ENCODE assay signal across 14 cellular contexts in genomic region chr6:160391419-160392116, GRCh38. TPM values are rescaled to one million over a fixed set of nuclear protein-coding genes. Genes with fewer than 3 reads are reported as not detected.
DNase-seq lines count a peak whose midpoint lies in the region; ATAC-seq, FAIRE-seq and TF ChIP-seq lines count a peak whose summit lies in the region.
"Had no signal": no experiment of that assay in that cellular context is flagged by ENCODE, and none has a peak within 500 bp of the region (broad histone marks: within the 10 kb centered on the region; RNA-seq: fewer than 3 reads in every experiment).

No MANE protein-coding gene starts in this region.

- H4K20me1 ChIP-seq in H1 (replicated peaks in 1 of 2; ENCODE audit: control insufficient read depth in 1 of 2, insufficient read depth in 2 of 2, low read length in 2 of 2), result no peaks in the 10 kb centered on the region

- peak in 2 of 4 donors; percentile 37 to 44 for ATAC-seq in pancreas
- ATAC-seq in HG02623 (IDR thresholded peaks at IDR 0.05; ENCODE audit: unreplicated experiment), result no peak
- ATAC-seq: left cardiac atrium had no signal

- H3K9ac ChIP-seq in H1 (replicated peaks in 1 of 4; ENCODE audit: extremely low read depth in 1 of 4, low read depth in 3 of 4, low read length in 3 of 4), result no peak overlapping the region
- no peak overlapping the region for H3K9ac ChIP-seq in neuronal stem cell (ENCODE audit: low read depth, low read length, poor library complexity)

- no peak overlapping the region for H4K5ac ChIP-seq in H1 (ENCODE audit: insufficient read length, low read depth, low read length)

- peaks cover 1% of the 10 kb centered on the region; the same call in 1 of the 2 replicates for H3K23me2 ChIP-seq in H1 (ENCODE audit: low read depth, low read length)

- CTCF ChIA-PET in H1 (lab: Charles Lee; ENCODE audit: partially characterized antibody), result interaction anchor here (1.4 to 1.5 kb wide), 2 partner anchors 14 to 64 kb away, joined by 4 to 5 read pairs; no protein-coding TSS in a partner anchor
- CTCF ChIA-PET in CD4-positive, alpha-beta memory T cell (lab: Charles Lee; ENCODE audit: partially characterized antibody), result no interaction called here

- H3K4me2 ChIP-seq in H1 (ENCODE audit: insufficient read depth in 1 of 2, low read depth in 2 of 2, low read length in 2 of 2), result no peak overlapping the region
- no peak overlapping the region for H3K4me2 ChIP-seq in neuronal stem cell (ENCODE audit: insufficient read depth, low read length, poor library complexity, severe bottlenecking)

- no peak overlapping the region for H4K8ac ChIP-seq in H1 (ENCODE audit: extremely low read depth, insufficient read depth, low read length)
- H4K8ac ChIP-seq in neuronal stem cell (ENCODE audit: low read depth, low read length), result no peak overlapping the region

- H2BK15ac ChIP-seq in H1 (ENCODE audit: low read length) (no peak overlapping the region), neuronal stem cell (ENCODE audit: low read length) (no peak overlapping the region)

- H3K14ac ChIP-seq in H1 (ENCODE audit: insufficient read length) (no peak overlapping the region), neuronal stem cell (ENCODE audit: low read length) (no peak overlapping the region)

- no peaks in the 10 kb centered on the region for H3K79me2 ChIP-seq in ACC112 (ENCODE audit: control insufficient read depth, insufficient read depth, low read length, unreplicated experiment)
- H3K79me2 ChIP-seq in H1 (ENCODE audit: control insufficient read depth in 1 of 2, insufficient read depth in 2 of 2, low read length in 2 of 2), result no peaks in the 10 kb centered on the region

- TF ChIP-seq RAD21 in H1 (IDR thresholded peaks at IDR 0.05 in 1 of 2, conservative IDR thresholded peaks at IDR 0.05 in 1 of 2; ENCODE audit: low read depth in 2 of 2, low read length in 2 of 2), result no peak

- H2AK5ac ChIP-seq in H1 (ENCODE audit: low read depth, low read length), result 0 out of 2 replicates have a peak overlapping the region, but pooled peaks have one; percentile 44
- H2AK5ac ChIP-seq in neuronal stem cell (ENCODE audit: low read depth, low read length), result no peak overlapping the region

- H3K4ac ChIP-seq in H1 (replicated peaks; ENCODE audit: insufficient read length, low read depth, low read length), result no peak overlapping the region
- H3K4ac ChIP-seq in neuronal stem cell (ENCODE audit: low read length), result no peak overlapping the region

- H2BK5ac ChIP-seq in H1 (ENCODE audit: low read depth, low read length) (no peak overlapping the region), neuronal stem cell (ENCODE audit: low read length) (no peak overlapping the region)

- no peaks in the 10 kb centered on the region for H3K27me3 ChIP-seq in ACC112 (ENCODE audit: insufficient read depth, low read length)
- H3K27me3 ChIP-seq in MG63, result no peaks in the 10 kb centered on the region
- H3K27me3 ChIP-seq in H1 (replicated peaks in 1 of 4; ENCODE audit: control insufficient read depth in 3 of 4, extremely low read depth in 1 of 4, insufficient read depth in 3 of 4, low read length in 3 of 4), result no peaks in the 10 kb centered on the region
- H3K27me3 ChIP-seq in pancreas, result no peaks in the 10 kb centered on the region
- H3K27me3 ChIP-seq in neuronal stem cell (ENCODE audit: control insufficient read depth in 3 of 3, insufficient read depth in 3 of 3, low read depth in 1 of 3, low read length in 3 of 3), result peaks cover 0 to 3% (median 0%) of the 10 kb centered on the region in 3 experiments
- H3K27me3 ChIP-seq in CD4-positive, alpha-beta memory T cell (ENCODE audit: insufficient read depth, low read length), result no peaks in the 10 kb centered on the region

- POLR2A ChIA-PET in H1 (lab: Charles Lee; ENCODE audit: partially characterized antibody), result no interaction called here
- POLR2A ChIA-PET in CD4-positive, alpha-beta memory T cell (lab: Charles Lee; ENCODE audit: partially characterized antibody), result no interaction called here

- no peak overlapping the region for H3K18ac ChIP-seq in H1 (ENCODE audit: extremely low read depth, low read length)
- no peak overlapping the region for H3K18ac ChIP-seq in neuronal stem cell (ENCODE audit: low read length)

- H3K4me1 ChIP-seq in ACC112 (ENCODE audit: control insufficient read depth, insufficient read depth, low read length, unreplicated experiment) (peaks cover 48% of the 10 kb centered on the region), H1 (replicated peaks in 1 of 4; ENCODE audit: control insufficient read depth in 3 of 4, insufficient read depth in 4 of 4, low read length in 3 of 4) (no peaks in the 10 kb centered on the region; a peak in 1 of 7 replicates), pancreas (peaks cover 20 to 39% (median 23%) of the 10 kb centered on the region in 3 donors), neuronal stem cell (ENCODE audit: control insufficient read depth in 2 of 2, insufficient read depth in 1 of 2, low read depth in 1 of 2, low read length in 2 of 2) (peaks cover 0 to 1% of the 10 kb centered on the region in 2 donors)
- H3K4me1 ChIP-seq in CD4-positive, alpha-beta memory T cell (ENCODE audit: insufficient read depth, low read length), result no peaks in the 10 kb centered on the region

- no peak for TF ChIP-seq CTCF in H1 (IDR thresholded peaks at IDR 0.05; ENCODE audit: control extremely low read depth in 1 of 3, insufficient read depth in 1 of 3, low read depth in 1 of 3, low read length in 3 of 3)
- TF ChIP-seq CTCF in pancreas (IDR thresholded peaks at IDR 0.05), result no peak

- H3K36me3 ChIP-seq in ACC112 (ENCODE audit: insufficient read depth, low read length), result no peaks in the 10 kb centered on the region
- no peaks in the 10 kb centered on the region for H3K36me3 ChIP-seq in MG63
- no peaks in the 10 kb centered on the region for H3K36me3 ChIP-seq in H1 (ENCODE audit: control insufficient read depth in 2 of 4, insufficient read depth in 4 of 4, low read length in 3 of 4)
- no peaks in the 10 kb centered on the region for H3K36me3 ChIP-seq in pancreas
- no peaks in the 10 kb centered on the region for H3K36me3 ChIP-seq in neuronal stem cell (replicated peaks in 1 of 2; ENCODE audit: control insufficient read depth in 2 of 2, insufficient read depth in 2 of 2, low read length in 2 of 2)
- H3K36me3 ChIP-seq in CD4-positive, alpha-beta memory T cell (ENCODE audit: insufficient read depth, low read length), result no peaks in the 10 kb centered on the region

- H3K23ac ChIP-seq in H1 (ENCODE audit: insufficient read length), result no peak overlapping the region
- no peak overlapping the region for H3K23ac ChIP-seq in neuronal stem cell (ENCODE audit: low read depth, low read length, poor library complexity)

- peaks cover 0 to 5% (median 0%) of the 10 kb centered on the region in 8 donors for H3K9me3 Mint-ChIP-seq in CD4-positive, alpha-beta memory T cell

- TF ChIP-seq POLR2A in H1 (IDR thresholded peaks at IDR 0.05; ENCODE audit: control extremely low read depth in 1 of 2, low read depth in 2 of 2, low read length in 2 of 2), result no peak

- no peak overlapping the region for H2BK20ac ChIP-seq in H1 (ENCODE audit: low read length)

- no peaks in the 10 kb centered on the region for H3K36me3 Mint-ChIP-seq in CD4-positive, alpha-beta memory T cell

- H3K4me3 Mint-ChIP-seq in CD4-positive, alpha-beta memory T cell, result no peak overlapping the region
- H3K4me3 Mint-ChIP-seq: HFFc6 had no signal

- H2BK120ac ChIP-seq in H1 (replicated peaks; ENCODE audit: low read depth, low read length), result no peak overlapping the region
- no peak overlapping the region for H2BK120ac ChIP-seq in neuronal stem cell (ENCODE audit: low read depth, low read length)

- intact Hi-C loops in pancreas (cut with DNase I), result no loop called here
- intact Hi-C loops in posterior cingulate gyrus (cut with DNase I), result no loop called here
- intact Hi-C loops in CD4-positive, alpha-beta memory T cell (cut with micrococcal nuclease), result no loop called here

- H3K56ac ChIP-seq in H1 (replicated peaks; ENCODE audit: insufficient read length, low read depth, low read length), result no peak overlapping the region

- WGBS in H1 (ENCODE audit: extremely low coverage in 1 of 2, insufficient coverage in 1 of 2, insufficient read length in 1 of 2, insufficient replicate concordance in 2 of 2, low coverage in 1 of 2, low lambda C conversion rate in 2 of 2, missing lambda C conversion rate in 1 of 2), 2 experiments, result 87% methylated on average over 7 of the region's 7 CpGs; no CpG with 5 or more reads in 1 of the 2 experiments
- WGBS in pancreas, 2 donors, result 68 to 78% methylated on average over 7 of the region's 7 CpGs
- WGBS in neuronal stem cell (ENCODE audit: extremely low coverage in 2 of 2, insufficient read length in 2 of 2, insufficient replicate concordance in 1 of 2), 2 donors, result no CpG with 5 or more reads among the region's 7 CpGs

- no peaks in the 10 kb centered on the region for H3K9me3 ChIP-seq in MG63
- no peaks in the 10 kb centered on the region for H3K9me3 ChIP-seq in H1 (ENCODE audit: insufficient read depth in 2 of 2, low read depth in 1 of 2, low read length in 1 of 2)
- no peaks in the 10 kb centered on the region for H3K9me3 ChIP-seq in pancreas
- H3K9me3 ChIP-seq in neuronal stem cell (replicated peaks in 1 of 2; ENCODE audit: control insufficient read depth in 2 of 2, insufficient read depth in 1 of 2, low read depth in 1 of 2, low read length in 2 of 2), result no peaks in the 10 kb centered on the region
- no peaks in the 10 kb centered on the region for H3K9me3 ChIP-seq in CD4-positive, alpha-beta memory T cell (ENCODE audit: control insufficient read depth in 1 of 2, low read length in 2 of 2)

- H4K91ac ChIP-seq in H1 (replicated peaks; ENCODE audit: insufficient read length, low read length) (no peak overlapping the region), neuronal stem cell (ENCODE audit: low read depth, low read length, poor library complexity) (no peak overlapping the region)

- H3K27ac ChIP-seq in ACC112 (ENCODE audit: low read depth, low read length) (peak overlapping the region; percentile 83), H1 (ENCODE audit: low read depth, low read length) (no peak overlapping the region), pancreas (no peak overlapping the region), neuronal stem cell (replicated peaks; ENCODE audit: low read length) (no peak overlapping the region)
- no peak overlapping the region for H3K27ac ChIP-seq in CD4-positive, alpha-beta memory T cell (ENCODE audit: low read depth, low read length)

- H3K79me1 ChIP-seq in H1 (ENCODE audit: low read depth, low read length) (no peaks in the 10 kb centered on the region), neuronal stem cell (ENCODE audit: low read depth, low read length) (no peaks in the 10 kb centered on the region)

- DNase-seq in MG63, result peak; percentile 52
- no peak for DNase-seq in H1 (ENCODE audit: low read depth in 1 of 2, low spot score in 2 of 2)
- DNase-seq in pancreas, result peak in 1 of 6 donors; percentile 22
- DNase-seq in neuronal stem cell (ENCODE audit: low spot score), result no peak
- no peak for DNase-seq in posterior cingulate gyrus
- no peak for DNase-seq in CD4-positive, alpha-beta memory T cell
- DNase-seq: HFFc6, left cardiac atrium, MV-4-11, NCI-H748 treated with DMSO at 0.1 percent for 48 hours, nucleus accumbens, T-helper 2 cell had no signal

- FAIRE-seq in H1 (lab: Jason Lieb, UNC) (no peak), pancreas (lab: Jason Lieb, UNC) (peak; percentile 88)

- no peak for TF ChIP-seq EP300 in H1 (IDR thresholded peaks at IDR 0.05; ENCODE audit: borderline replicate concordance in 1 of 2, low read depth in 2 of 2, low read length in 2 of 2)

- H3K4me3 ChIP-seq in ACC112 (ENCODE audit: low read depth, low read length) (peak overlapping the region; percentile 48; the same call in 1 of the 2 replicates), MG63 (no peak overlapping the region), H1 (ENCODE audit: extremely low read depth in 1 of 4, insufficient read depth in 2 of 4, low read depth in 3 of 4, low read length in 4 of 4) (no peak overlapping the region), pancreas (no peak overlapping the region), neuronal stem cell (ENCODE audit: low read length in 2 of 2) (no peak overlapping the region)
- H3K4me3 ChIP-seq in CD4-positive, alpha-beta memory T cell (ENCODE audit: low read length in 2 of 2), result no peak overlapping the region

- H3K27me3 Mint-ChIP-seq in CD4-positive, alpha-beta memory T cell, result peaks cover 4 to 12% of the 10 kb centered on the region in 2 donors

- no peak overlapping the region for H3K27ac Mint-ChIP-seq in CD4-positive, alpha-beta memory T cell
- H3K27ac Mint-ChIP-seq: HFFc6 had no signal

- H2AFZ ChIP-seq in ACC112 (ENCODE audit: low read length, unreplicated experiment) (peak overlapping the region; percentile 39), H1 (ENCODE audit: low read length) (no peak overlapping the region), neuronal stem cell (ENCODE audit: low read length) (no peak overlapping the region)

- H3K4me1 Mint-ChIP-seq in CD4-positive, alpha-beta memory T cell, result no peaks in the 10 kb centered on the region

- H2BK12ac ChIP-seq in H1 (ENCODE audit: low read depth, low read length) (no peak overlapping the region), neuronal stem cell (ENCODE audit: low read length) (no peak overlapping the region)

RNA-seq across cellular contexts. Expression of gene SLC22A3, which starts 43.4 kb away (rescaled TPM):
- 0.32 TPM in 1 of 2 replicates, not detected in the other for total RNA-seq in MG63 (2014; rRNA removed; shearing (Covaris generic); ENCODE audit: low replicate concordance)
- total RNA-seq in H1 (2021; fragmentation: NEBNext Ultra II Directional; extraction: Animal tissue kit (Norgen Biotek cat#: 25700)), result 2.7 and 2.9 TPM in 2 replicates
- polyA plus RNA-seq in H1 (2011; rRNA removed), result 0.77 and 1.0 TPM in 2 replicates
- polyA plus RNA-seq in H1 (2011; cell fraction: cytosol; rRNA removed), result 1.2 TPM
- polyA plus RNA-seq in H1 (2011; cell fraction: nucleus; rRNA removed), result 2.1 TPM
- 0.92 to 2.1 TPM (median 1.2 TPM) in 4 replicates for polyA plus RNA-seq in H1 (2012, experiment 1 of 2)
- 0.28 TPM for polyA plus RNA-seq in H1 (2012, experiment 2 of 2)
- 1.2 TPM for polyA plus RNA-seq in H1 (2013, experiment 1 of 2)
- polyA plus RNA-seq in H1 (2013, experiment 2 of 2), result 1.6 TPM
- polyA minus RNA-seq in H1 (2011; rRNA and poly(A)+ RNA removed), result 3.2 and 3.9 TPM in 2 replicates
- polyA minus RNA-seq in H1 (2011; cell fraction: cytosol; rRNA and poly(A)+ RNA removed), result 2.3 TPM
- polyA minus RNA-seq in H1 (2011; cell fraction: nucleus; rRNA and poly(A)+ RNA removed), result 2.3 TPM
- 1 to 10 TPM in 1 of 6 donors, under 1 TPM in 5; 0.04 to 5.3 (median 0.39) TPM for total RNA-seq in pancreas
- under 1 TPM; 0.42 to 0.66 TPM for polyA plus RNA-seq in pancreas
- 0.17 TPM for polyA plus RNA-seq in neuronal stem cell (2013, experiment 1 of 2)
- 0.11 TPM for polyA plus RNA-seq in neuronal stem cell (2013, experiment 2 of 2)
- not detected for total RNA-seq in CD4-positive, alpha-beta memory T cell
- under 1 TPM; 0.20 to 0.38 TPM for polyA plus RNA-seq in CD4-positive, alpha-beta memory T cell
- total RNA-seq: HFFc6 had no signal
